ENCODE assay signal across 27 cellular contexts in the genomic region with DNA sequence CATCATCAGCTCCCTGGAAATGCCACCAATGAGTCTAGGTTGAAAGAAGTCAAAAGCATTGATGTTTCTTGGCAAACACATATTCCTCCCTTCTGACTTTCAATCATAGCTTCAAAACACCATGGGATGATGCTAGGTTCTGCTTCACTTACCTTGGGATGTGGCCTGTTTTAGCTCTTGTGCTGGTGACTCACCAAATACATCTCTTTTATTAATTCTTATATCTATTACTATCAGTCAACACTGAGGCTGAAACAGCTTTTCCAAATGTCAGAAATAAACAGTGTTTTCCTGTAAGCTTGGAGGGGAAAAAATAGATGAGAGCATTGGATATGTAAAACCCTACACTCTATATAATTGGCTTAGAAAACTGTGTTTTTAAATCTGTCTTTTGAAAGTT.
"Had no signal": no experiment of that assay in that cellular context is flagged by ENCODE, and none has a peak within 500 bp of the region (broad histone marks: within the 10 kb centered on the region; RNA-seq: fewer than 3 reads in every experiment).

No MANE protein-coding gene starts in this region.

- H3K27me3 ChIP-seq: gastroesophageal sphincter, heart left ventricle, left lung, thyroid gland, upper lobe of right lung had no signal

- ATAC-seq: activated T-helper 17 cell treated with anti-CD3 and anti-CD28 coated beads, Interleukin-2, amount 50 U/mL, for 72 hours; gastroesophageal sphincter; heart left ventricle; left lung; natural killer cell treated with Interleukin-12 subunit alpha and Interleukin-12 subunit beta and Interleukin-15 and Interleukin-18, amount 100 ng/mL, for 72 hours; right cardiac atrium; stimulated activated naive CD8-positive, alpha-beta T cell treated with anti-CD3 and anti-CD28 coated beads, Interleukin-15, Interleukin-2, amounts not matched to agents 100 U/mL and 50 U/mL, for 24 hours; upper lobe of right lung; WTC11 had no signal

- H3K27ac ChIP-seq: coronary artery, epithelial cell of prostate, gastroesophageal sphincter, heart left ventricle, left lung, parathyroid adenoma, thyroid gland, upper lobe of right lung had no signal

- DNase-seq: activated CD8-positive, alpha-beta memory T cell treated with anti-CD3 and anti-CD28 coated beads, Interleukin-2, amount 50 U/mL, for 4 hours; activated naive CD4-positive, alpha-beta T cell; activated naive CD8-positive, alpha-beta T cell treated with anti-CD3 and anti-CD28 coated beads for 36 hours; activated T-cell treated with anti-CD3 and anti-CD28 coated beads, Interleukin-2, amount 50 U/mL, for 24 hours; amniotic stem cell; cerebellar nuclear complex; endodermal cell; heart left ventricle; kidney; left lung; midbrain; right cardiac atrium; stimulated activated CD4-positive, alpha-beta T cell treated with anti-CD3 and anti-CD28 coated beads, Interleukin-12 subunit alpha, Interleukin-12 subunit beta, amount 100 ng/mL, for 4 hours; stimulated activated CD4-positive, alpha-beta T cell treated with anti-CD3 and anti-CD28 coated beads, Interleukin-4, amount 100 ng/mL, for 4 hours; stimulated activated naive CD8-positive, alpha-beta T cell treated with anti-CD3 and anti-CD28 coated beads, Interleukin-15, Interleukin-2, amounts not matched to agents 100 U/mL and 50 U/mL, for 24 hours; substantia nigra; T1000; thyroid gland; upper lobe of right lung had no signal

- H3K4me3 ChIP-seq: coronary artery, gastroesophageal sphincter, heart left ventricle, left lung, lung, thyroid gland, upper lobe of right lung had no signal

- H3K9ac ChIP-seq: parathyroid adenoma had no signal

- H3K4me1 ChIP-seq: left lung, parathyroid adenoma, thyroid gland, upper lobe of right lung had no signal

- H3K36me3 ChIP-seq: gastroesophageal sphincter, heart left ventricle, left lung, thyroid gland, upper lobe of right lung had no signal

- H3K9me3 ChIP-seq: gastroesophageal sphincter, heart left ventricle, left lung, thyroid gland, upper lobe of right lung had no signal
